15 cellular contexts compared by ENCODE assay signal in the genomic region with DNA sequence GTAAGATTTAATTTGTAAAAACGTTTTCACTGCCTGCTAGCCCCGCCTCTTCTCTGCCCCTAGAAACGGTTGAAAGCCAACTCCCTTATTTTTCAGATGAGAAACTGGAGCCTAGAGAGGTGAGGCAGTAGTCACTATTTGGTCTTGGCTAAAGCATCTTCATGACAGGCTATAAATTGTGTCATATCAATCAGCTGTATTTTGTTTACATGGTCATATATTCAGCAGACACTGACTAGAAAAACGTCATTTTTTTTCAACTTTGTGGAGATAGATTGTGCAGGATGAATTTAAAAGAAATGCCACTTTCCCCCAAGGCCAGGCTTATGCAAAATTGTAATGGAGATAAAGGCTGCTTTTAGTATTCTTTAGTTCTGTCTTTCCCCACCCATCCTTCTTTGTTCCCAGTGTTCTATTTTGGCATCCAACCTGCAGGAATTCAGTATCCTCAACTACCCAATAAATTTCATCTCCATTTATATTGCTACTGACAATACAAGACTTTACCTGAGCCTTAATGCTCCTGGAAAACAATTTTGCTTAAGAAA.
A peak's percentile ranks its signal among the peaks of the same experiment; 100 is the strongest.
DNase-seq lines count a peak whose midpoint lies in the region; ATAC-seq, FAIRE-seq and TF ChIP-seq lines count a peak whose summit lies in the region.
"Had no signal": no experiment of that assay in that cellular context is flagged by ENCODE, and none has a peak within 500 bp of the region (broad histone marks: within the 10 kb centered on the region; RNA-seq: fewer than 3 reads in every experiment).

No MANE protein-coding gene starts in this region.

- FAIRE-seq in astrocyte (lab: Jason Lieb, UNC) = peak; percentile 41
- FAIRE-seq: H1, HepG2 had no signal

- H3K27me3 ChIP-seq in A673 (replicated peaks; ENCODE audit: insufficient read depth, low read depth, low read length, poor library complexity) (no peaks in the 10 kb centered on the region), HAP-1 (ENCODE audit: low read depth) (no peaks in the 10 kb centered on the region), astrocyte (ENCODE audit: insufficient read depth, low read length) (no peaks in the 10 kb centered on the region)

- H4K20me1 ChIP-seq in astrocyte (ENCODE audit: insufficient read depth, low read length) = no peaks in the 10 kb centered on the region
- H4K20me1 ChIP-seq: BLaER1 treated with 17β-estradiol and CSF1 and Interleukin-3, amounts not matched to agents 10 nM and 100 nM had no signal

- CTCF ChIA-PET in A673 (lab: Charles Lee) = no interaction called here

- H3K27ac Mint-ChIP-seq in astrocyte (ENCODE audit: unreplicated experiment) (no peak overlapping the region), nephron progenitor cell (peak overlapping the region; percentile 77)
- H3K27ac Mint-ChIP-seq: CD4-positive, CD25-positive, alpha-beta regulatory T cell had no signal

- H3K9me3 ChIP-seq in A673 (ENCODE audit: low read depth, low read length, poor library complexity, severe bottlenecking) (no peaks in the 10 kb centered on the region), HAP-1 (no peaks in the 10 kb centered on the region), astrocyte (ENCODE audit: insufficient read depth, low read depth, low read length) (no peaks in the 10 kb centered on the region)

- H3K4me1 Mint-ChIP-seq in astrocyte (ENCODE audit: low read depth, unreplicated experiment) (no peaks in the 10 kb centered on the region), nephron progenitor cell (peaks cover 16% of the 10 kb centered on the region)
- H3K4me1 Mint-ChIP-seq: CD4-positive, CD25-positive, alpha-beta regulatory T cell had no signal

- no TSS peak for BruUV-seq in A673 (replicated peaks; lab: Mats Ljungman, UMichigan)

- POLR2A ChIA-PET in A673 (lab: Charles Lee; ENCODE audit: low non-redundant PET) = no interaction called here

- H3K36me3 Mint-ChIP-seq in astrocyte (ENCODE audit: low read depth, unreplicated experiment) = no peaks in the 10 kb centered on the region
- H3K36me3 Mint-ChIP-seq in nephron progenitor cell (ENCODE audit: low read depth) = no peaks in the 10 kb centered on the region
- H3K36me3 Mint-ChIP-seq: CD4-positive, CD25-positive, alpha-beta regulatory T cell had no signal

- H2AFZ ChIP-seq in astrocyte (ENCODE audit: low read depth, low read length) = no peak overlapping the region

- no peaks in the 10 kb centered on the region for H3K79me2 ChIP-seq in astrocyte (ENCODE audit: insufficient read depth, low read length)

- no peak overlapping the region for H3K4me3 Mint-ChIP-seq in astrocyte (ENCODE audit: unreplicated experiment)
- no peak overlapping the region for H3K4me3 Mint-ChIP-seq in nephron progenitor cell
- H3K4me3 Mint-ChIP-seq: CD4-positive, CD25-positive, alpha-beta regulatory T cell had no signal

- H3K27ac ChIP-seq in A673 (ENCODE audit: low read depth, low read length, poor library complexity, severe bottlenecking) = peak overlapping the region; percentile 1
- no peak overlapping the region for H3K27ac ChIP-seq in astrocyte (ENCODE audit: low read depth, low read length)
- H3K27ac ChIP-seq: BLaER1 treated with 17β-estradiol and CSF1 and Interleukin-3, amounts not matched to agents 10 nM and 100 nM had no signal

- intact Hi-C loops in A673 (cut with micrococcal nuclease; ENCODE audit: unreplicated experiment) = no loop called here

- H3K36me3 ChIP-seq in A673 (ENCODE audit: insufficient read depth, low read length, poor library complexity, severe bottlenecking) (no peaks in the 10 kb centered on the region), HAP-1 (replicated peaks) (no peaks in the 10 kb centered on the region), astrocyte (ENCODE audit: insufficient read depth, low read length) (no peaks in the 10 kb centered on the region)
- H3K36me3 ChIP-seq: BLaER1 treated with 17β-estradiol and CSF1 and Interleukin-3, amounts not matched to agents 10 nM and 100 nM had no signal

- no peak overlapping the region for H3K4me3 ChIP-seq in A673 (ENCODE audit: low read depth, low read length, poor library complexity, severe bottlenecking)
- H3K4me3 ChIP-seq in HAP-1 = no peak overlapping the region
- no peak overlapping the region for H3K4me3 ChIP-seq in astrocyte (ENCODE audit: insufficient read depth, low read depth, low read length)
- H3K4me3 ChIP-seq: BLaER1 treated with 17β-estradiol and CSF1 and Interleukin-3, amounts not matched to agents 10 nM and 100 nM had no signal

- ATAC-seq in GM21515 (IDR thresholded peaks at IDR 0.05; ENCODE audit: unreplicated experiment) (no peak), GM19455 (IDR thresholded peaks at IDR 0.05; ENCODE audit: unreplicated experiment) (no peak)
- ATAC-seq: HCT116, HepG2 had no signal

- H3K4me2 ChIP-seq in astrocyte (ENCODE audit: low read length) = no peak overlapping the region
- H3K4me2 ChIP-seq: BLaER1 treated with 17β-estradiol and CSF1 and Interleukin-3, amounts not matched to agents 10 nM and 100 nM had no signal

- H3K27me3 Mint-ChIP-seq in astrocyte (ENCODE audit: low read depth, unreplicated experiment) = no peaks in the 10 kb centered on the region
- no peaks in the 10 kb centered on the region for H3K27me3 Mint-ChIP-seq in nephron progenitor cell (ENCODE audit: low read depth, poor library complexity)
- H3K27me3 Mint-ChIP-seq: CD4-positive, CD25-positive, alpha-beta regulatory T cell had no signal

- no peaks in the 10 kb centered on the region for H3K9me3 Mint-ChIP-seq in astrocyte (ENCODE audit: unreplicated experiment)
- no peaks in the 10 kb centered on the region for H3K9me3 Mint-ChIP-seq in nephron progenitor cell
- H3K9me3 Mint-ChIP-seq: CD4-positive, CD25-positive, alpha-beta regulatory T cell had no signal

- TF ChIP-seq CTCF in A673 (conservative IDR thresholded peaks at IDR 0.05; ENCODE audit: low read depth, low read length) (no peak), astrocyte (IDR thresholded peaks at IDR 0.05; ENCODE audit: insufficient read depth, low read depth, low read length) (no peak), nephron progenitor cell (IDR thresholded peaks at IDR 0.05) (no peak)

- no peak overlapping the region for H3K9ac ChIP-seq in astrocyte (ENCODE audit: low read length)
- H3K9ac ChIP-seq: BLaER1 treated with 17β-estradiol and CSF1 and Interleukin-3, amounts not matched to agents 10 nM and 100 nM had no signal

- H3K4me1 ChIP-seq in A673 (ENCODE audit: insufficient read depth, low read length, poor library complexity, severe bottlenecking) = peaks cover 5% of the 10 kb centered on the region
- H3K4me1 ChIP-seq in HAP-1 = peaks cover 33% of the 10 kb centered on the region
- H3K4me1 ChIP-seq in astrocyte (ENCODE audit: insufficient read depth, low read length) = no peaks in the 10 kb centered on the region
- H3K4me1 ChIP-seq: BLaER1 treated with 17β-estradiol and CSF1 and Interleukin-3, amounts not matched to agents 10 nM and 100 nM had no signal

- in situ Hi-C loops in HAP-1 (cut with MboI; ENCODE audit: low sequenced_read_pairs) = no loop called here

- DNase-seq in A673 (ENCODE audit: low spot score) (no peak), HAP-1 (ENCODE audit: low spot score in 2 of 2) (peak; percentile 59 to 91), astrocyte (ENCODE audit: low read depth) (no peak), nephron progenitor cell (no peak)
- no peak for DNase-seq in stimulated activated CD4-positive, alpha-beta T cell treated with anti-CD3 and anti-CD28 coated beads, Interleukin-2, amount 100 ng/mL, for 24 hours
- DNase-seq: 8988T; ACHN; CD4-positive, CD25-positive, alpha-beta regulatory T cell; DMS53 had no signal

Comparison
In these comparisons a context has a peak if more than half of its experiments do, and no peak if none do; other contexts are left out.
1. DNase-seq: peak in HAP-1 (2 of 2); none in A673 (single experiment), astrocyte (single experiment), nephron progenitor cell (single experiment) and stimulated activated CD4-positive, alpha-beta T cell treated with anti-CD3 and anti-CD28 coated beads, Interleukin-2, amount 100 ng/mL, for 24 hours (0 of 2).